In genomic region chr6:7138921-7139358, GRCh38 we compare ENCODE assay signal across 8 cellular contexts. TPM values are rescaled to one million over a fixed set of nuclear protein-coding genes. Genes with fewer than 3 reads are reported as not detected.
DNase-seq lines count a peak whose midpoint lies in the region; TF ChIP-seq lines count a peak whose summit lies in the region.

No MANE protein-coding gene starts in this region.

- peaks cover 3% of the 10 kb centered on the region for H3K36me3 Mint-ChIP-seq in activated CD4-positive, alpha-beta memory T cell treated with anti-CD3 and anti-CD28 coated beads, Interleukin-2, amount 10 ng/mL, durations not matched to agents 7 days and 5 days (ENCODE audit: low read depth)

- H4K20me1 ChIP-seq in BLaER1 treated with 17β-estradiol and CSF1 and Interleukin-3, amounts not matched to agents 10 nM and 100 nM, result peaks cover 60 to 99% (median 92%) of the 10 kb centered on the region in 11 experiments

- no peaks in the 10 kb centered on the region for H3K9me3 ChIP-seq in BLaER1 treated with 17β-estradiol and CSF1 and Interleukin-3, amounts not matched to agents 10 nM and 100 nM (replicated peaks in 1 of 11)
- H3K9me3 ChIP-seq in vagina, result no peaks in the 10 kb centered on the region

- no peak for TF ChIP-seq CTCF in vagina (IDR thresholded peaks at IDR 0.05)
- TF ChIP-seq CTCF in coronary artery (IDR thresholded peaks at IDR 0.05), result no peak

- POLR2A ChIA-PET in activated CD4-positive, alpha-beta memory T cell treated with anti-CD3 and anti-CD28 coated beads, Interleukin-2, amount 10 ng/mL, durations not matched to agents 7 days and 5 days (lab: Charles Lee), result interaction anchor here (0.9 to 5.2 kb wide), 4 partner anchors 10 to 345 kb away, joined by 3 to 76 read pairs (median 6); partner anchors contain the start of gene RREB1

- peaks cover 72 to 94% (median 85%) of the 10 kb centered on the region in 10 experiments for H3K4me1 ChIP-seq in BLaER1 treated with 17β-estradiol and CSF1 and Interleukin-3, amounts not matched to agents 10 nM and 100 nM
- H3K4me1 ChIP-seq in vagina, result peaks cover 64% of the 10 kb centered on the region

- H3K27me3 ChIP-seq in BLaER1 treated with 17β-estradiol and CSF1 and Interleukin-3, amounts not matched to agents 10 nM and 100 nM, result no peaks in the 10 kb centered on the region
- no peaks in the 10 kb centered on the region for H3K27me3 ChIP-seq in vagina

- no peak for TF ChIP-seq POLR2A in vagina (IDR thresholded peaks at IDR 0.05)

- H3K36me3 ChIP-seq in BLaER1 treated with 17β-estradiol and CSF1 and Interleukin-3, amounts not matched to agents 10 nM and 100 nM, result peaks cover 0 to 21% (median 0%) of the 10 kb centered on the region in 11 experiments; a peak in 8 of 22 replicates
- no peaks in the 10 kb centered on the region for H3K36me3 ChIP-seq in vagina

- CTCF ChIA-PET in activated CD4-positive, alpha-beta memory T cell treated with anti-CD3 and anti-CD28 coated beads, Interleukin-2, amount 10 ng/mL, durations not matched to agents 7 days and 5 days (lab: Charles Lee), result no interaction called here

- peak; percentile 38 for DNase-seq in NAMALWA (ENCODE audit: low spot score)
- DNase-seq in activated CD4-positive, alpha-beta memory T cell treated with anti-CD3 and anti-CD28 coated beads, Interleukin-2, amount 10 ng/mL, durations not matched to agents 7 days and 5 days, result no peak
- peak; percentile 47 for DNase-seq in kidney glomerular epithelial cell (lab: John Stamatoyannopoulos, UW)
- no peak for DNase-seq in vagina (ENCODE audit: extremely low spot score in 2 of 2)
- no peak for DNase-seq in AG08395 (ENCODE audit: low spot score)
- DNase-seq in glomerular visceral epithelial cell (ENCODE audit: extremely low spot score), result no peak
- no peak for DNase-seq in coronary artery (ENCODE audit: low spot score)

- no peaks in the 10 kb centered on the region for H3K27me3 Mint-ChIP-seq in activated CD4-positive, alpha-beta memory T cell treated with anti-CD3 and anti-CD28 coated beads, Interleukin-2, amount 10 ng/mL, durations not matched to agents 7 days and 5 days

- intact Hi-C loops in vagina (cut with DNase I), result no loop called here

- H3K9ac ChIP-seq in BLaER1 treated with 17β-estradiol and CSF1 and Interleukin-3, amounts not matched to agents 10 nM and 100 nM, result no peak overlapping the region

- 0 out of 22 replicates have a peak overlapping the region, but pooled peaks of 2 of the 11 experiments have one; percentile 13 to 72 for H3K27ac ChIP-seq in BLaER1 treated with 17β-estradiol and CSF1 and Interleukin-3, amounts not matched to agents 10 nM and 100 nM
- H3K27ac ChIP-seq in vagina (peak overlapping the region; percentile 61), coronary artery (peak overlapping the region in 1 of 2 donors; percentile 18)

- peak overlapping the region; percentile 36 for H3K27ac Mint-ChIP-seq in activated CD4-positive, alpha-beta memory T cell treated with anti-CD3 and anti-CD28 coated beads, Interleukin-2, amount 10 ng/mL, durations not matched to agents 7 days and 5 days

- peaks cover 68% of the 10 kb centered on the region for H3K4me1 Mint-ChIP-seq in activated CD4-positive, alpha-beta memory T cell treated with anti-CD3 and anti-CD28 coated beads, Interleukin-2, amount 10 ng/mL, durations not matched to agents 7 days and 5 days

- H3K4me3 ChIP-seq in BLaER1 treated with 17β-estradiol and CSF1 and Interleukin-3, amounts not matched to agents 10 nM and 100 nM, result no peak overlapping the region
- H3K4me3 ChIP-seq in vagina (no peak overlapping the region), coronary artery (no peak overlapping the region)

- H3K4me2 ChIP-seq in BLaER1 treated with 17β-estradiol and CSF1 and Interleukin-3, amounts not matched to agents 10 nM and 100 nM, result peak overlapping the region in 9 of 11 experiments; percentile 18 to 96 (median 87); a peak in 13 of 22 replicates

- H3K4me3 Mint-ChIP-seq in activated CD4-positive, alpha-beta memory T cell treated with anti-CD3 and anti-CD28 coated beads, Interleukin-2, amount 10 ng/mL, durations not matched to agents 7 days and 5 days, result peak overlapping the region; percentile 1

- H3K9me3 Mint-ChIP-seq in activated CD4-positive, alpha-beta memory T cell treated with anti-CD3 and anti-CD28 coated beads, Interleukin-2, amount 10 ng/mL, durations not matched to agents 7 days and 5 days, result no peaks in the 10 kb centered on the region

RNA-seq across cellular contexts. Expression of gene RREB1, which starts 31.2 kb away (rescaled TPM):
- total RNA-seq in activated CD4-positive, alpha-beta memory T cell treated with anti-CD3 and anti-CD28 coated beads, Interleukin-2, amount 10 ng/mL, durations not matched to agents 7 days and 5 days, result 10 to 100 TPM; 26.5 to 27.9 TPM
- 57.2 TPM for total RNA-seq in vagina

Comparison
In these comparisons a context has a peak if more than half of its experiments do, and no peak if none do; other contexts are left out.
1. DNase-seq: peak in NAMALWA (single experiment) and kidney glomerular epithelial cell (single experiment); none in activated CD4-positive, alpha-beta memory T cell treated with anti-CD3 and anti-CD28 coated beads, Interleukin-2, amount 10 ng/mL, durations not matched to agents 7 days and 5 days (single experiment), vagina (0 of 2), AG08395 (single experiment), glomerular visceral epithelial cell (single experiment) and coronary artery (single experiment).